22 cellular contexts compared by ENCODE assay signal in genomic region chr11:125445731-125446130, GRCh38.
"Had no signal": no experiment of that assay in that cellular context is flagged by ENCODE, and none has a peak within 500 bp of the region (broad histone marks: within the 10 kb centered on the region; RNA-seq: fewer than 3 reads in every experiment).

No MANE protein-coding gene starts in this region.

- DNase-seq: effector memory CD8-positive, alpha-beta T cell; gastrocnemius medialis; heart right ventricle; kidney glomerular epithelial cell; left ventricle myocardium inferior; lower lobe of right lung; mesenchymal stem cell; naive B cell; psoas muscle; retina; stimulated activated CD4-positive, alpha-beta T cell treated with anti-CD3 and anti-CD28 coated beads, Interleukin-2, amount 100 ng/mL, for 24 hours; stimulated activated CD4-positive, alpha-beta T cell treated with anti-CD3 and anti-CD28 coated beads, Interleukin-4, amount 100 ng/mL, for 4 hours; stimulated activated naive CD4-positive, alpha-beta T cell; upper lobe of right lung had no signal

- H3K9me3 ChIP-seq: esophagus muscularis mucosa, gastrocnemius medialis, heart right ventricle, left ventricle myocardium inferior, lower lobe of right lung, neutrophil, psoas muscle, suprapubic skin, tibial artery, upper lobe of right lung, vagina had no signal

- H3K27me3 ChIP-seq: esophagus muscularis mucosa, gastrocnemius medialis, heart right ventricle, tibial artery, upper lobe of right lung, vagina had no signal

- H3K27ac ChIP-seq: epithelial cell of prostate, esophagus muscularis mucosa, gastrocnemius medialis, lower lobe of right lung, neutrophil, psoas muscle, skin epidermis, suprapubic skin, tibial artery, upper lobe of right lung, vagina had no signal

- H3K36me3 ChIP-seq: gastrocnemius medialis, neutrophil, suprapubic skin, upper lobe of right lung, vagina had no signal

- H3K4me3 ChIP-seq: esophagus muscularis mucosa, gastrocnemius medialis, heart right ventricle, left ventricle myocardium inferior, lower lobe of right lung, psoas muscle, skin epidermis, suprapubic skin, tibial artery, upper lobe of right lung, vagina had no signal

- H3K4me1 ChIP-seq: gastrocnemius medialis, lower lobe of right lung, suprapubic skin, tibial artery, upper lobe of right lung, vagina had no signal

- ATAC-seq: effector memory CD8-positive, alpha-beta T cell; gastrocnemius medialis; psoas muscle; sciatic nerve had no signal
